8 cellular contexts compared by ENCODE assay signal in the genomic region with DNA sequence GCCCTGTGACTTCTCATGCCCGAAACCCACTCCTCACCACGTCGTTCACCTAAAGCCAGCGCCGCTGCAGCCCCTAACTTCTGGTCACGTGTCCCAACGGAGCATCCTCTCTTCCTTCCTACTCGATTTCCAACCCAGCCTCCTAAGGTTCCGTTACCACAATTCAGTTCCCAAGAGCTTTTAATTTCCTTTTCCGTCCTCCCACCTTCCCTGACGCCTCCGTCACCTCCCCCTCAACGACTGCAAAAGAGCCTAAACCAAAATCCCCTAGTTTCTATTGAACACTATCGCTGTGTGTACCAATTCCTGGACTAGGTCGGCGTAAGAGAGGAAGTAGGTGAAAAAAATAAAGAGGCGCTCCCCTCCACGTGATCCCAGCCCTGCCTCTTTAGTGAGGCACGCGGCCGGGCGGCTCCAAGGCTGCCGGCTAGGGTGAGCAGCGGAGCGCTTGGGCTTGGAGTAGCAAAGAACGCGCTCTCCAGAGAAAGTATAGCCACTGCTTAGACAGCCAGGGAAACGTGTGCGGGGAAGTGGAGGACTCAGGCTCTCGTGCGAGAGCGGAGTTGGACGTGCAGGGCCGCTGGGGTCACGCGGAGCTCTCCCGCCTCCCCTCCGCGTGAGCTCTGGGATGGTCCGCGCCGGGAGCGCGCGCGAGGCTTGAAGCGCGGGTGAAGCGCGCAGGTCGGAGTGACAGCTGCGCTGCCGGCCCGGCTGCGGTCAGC. TPM values are rescaled to one million over a fixed set of nuclear protein-coding genes. Genes with fewer than 3 reads are reported as not detected.
DNase-seq lines count a peak whose midpoint lies in the region; ATAC-seq and TF ChIP-seq lines count a peak whose summit lies in the region.

Gene CENPP (plus strand): TSS at position 685 of the 722 bp plus-strand sequence.
Gene NOL8 (minus strand): TSS at position 82 of the 722 bp plus-strand sequence. CDS start 1,189 bp downstream, outside the sequence.

- POLR2A ChIA-PET in CD4-positive, alpha-beta memory T cell (lab: Charles Lee; ENCODE audit: partially characterized antibody): interaction anchor here (0.7 to 2.9 kb wide), 13 partner anchors 8 to 1840 kb away, joined by 3 to 30 read pairs (median 5); partner anchors contain the start of genes BICD2, IARS1 and IPPK
- POLR2A ChIA-PET in activated CD4-positive, alpha-beta memory T cell treated with anti-CD3 and anti-CD28 coated beads, Interleukin-2, amount 10 ng/mL, durations not matched to agents 7 days and 5 days (lab: Charles Lee): interaction anchor here (0.6 to 3.2 kb wide), 32 partner anchors 9 to 1128 kb away, joined by 3 to 31 read pairs (median 4); partner anchors contain the start of genes FAM120AOS, IARS1, IPPK and NINJ1

- under 1% methylated on average over 25 of the region's 55 CpGs for WGBS in right lobe of liver (ENCODE audit: insufficient coverage, low coverage, low lambda C conversion rate, missing lambda C conversion rate)

- no peak for TF ChIP-seq CTCF in right lobe of liver (IDR thresholded peaks at IDR 0.05)

- no peaks in the 10 kb centered on the region for H3K9me3 ChIP-seq in CD4-positive, alpha-beta memory T cell (ENCODE audit: control insufficient read depth in 1 of 2, low read length in 2 of 2)
- H3K9me3 ChIP-seq in duodenal mucosa (ENCODE audit: control insufficient read depth in 1 of 2, low read length in 2 of 2): no peaks in the 10 kb centered on the region
- no peaks in the 10 kb centered on the region for H3K9me3 ChIP-seq in right lobe of liver

- peak within 1 kb of the TSS; percentile 78 to 91 for H3K9ac ChIP-seq in duodenal mucosa (ENCODE audit: low read depth in 1 of 2, low read length in 2 of 2)

- peak within 1 kb of the TSS; percentile 91 to 100 (median 99) for H3K27ac Mint-ChIP-seq in CD4-positive, alpha-beta memory T cell
- peak within 1 kb of the TSS; percentile 94 for H3K27ac Mint-ChIP-seq in activated CD4-positive, alpha-beta memory T cell treated with anti-CD3 and anti-CD28 coated beads, Interleukin-2, amount 10 ng/mL, durations not matched to agents 7 days and 5 days

- peaks cover 20% of the 10 kb centered on the region for H3K36me3 ChIP-seq in CD4-positive, alpha-beta memory T cell (ENCODE audit: insufficient read depth, low read length)
- H3K36me3 ChIP-seq in duodenal mucosa (ENCODE audit: control insufficient read depth in 1 of 2, insufficient read depth in 2 of 2, low read length in 2 of 2): peaks cover 6 to 16% of the 10 kb centered on the region in 2 donors
- peaks cover 0 to 24% (median 13%) of the 10 kb centered on the region in 4 donors for H3K36me3 ChIP-seq in right lobe of liver

- H3K4me1 Mint-ChIP-seq in CD4-positive, alpha-beta memory T cell: peaks cover 8 to 41% (median 30%) of the 10 kb centered on the region in 4 donors
- peaks cover 39% of the 10 kb centered on the region for H3K4me1 Mint-ChIP-seq in activated CD4-positive, alpha-beta memory T cell treated with anti-CD3 and anti-CD28 coated beads, Interleukin-2, amount 10 ng/mL, durations not matched to agents 7 days and 5 days

- peak; percentile 14 for TF ChIP-seq POLR2A in right lobe of liver (IDR thresholded peaks at IDR 0.05)

- H3K9me3 Mint-ChIP-seq in CD4-positive, alpha-beta memory T cell: no peaks in the 10 kb centered on the region
- H3K9me3 Mint-ChIP-seq in activated CD4-positive, alpha-beta memory T cell treated with anti-CD3 and anti-CD28 coated beads, Interleukin-2, amount 10 ng/mL, durations not matched to agents 7 days and 5 days: no peaks in the 10 kb centered on the region

- H3K27me3 ChIP-seq in CD4-positive, alpha-beta memory T cell (ENCODE audit: insufficient read depth, low read length): no peaks in the 10 kb centered on the region
- no peaks in the 10 kb centered on the region for H3K27me3 ChIP-seq in duodenal mucosa (ENCODE audit: control insufficient read depth in 1 of 2, insufficient read depth in 2 of 2, low read length in 2 of 2)
- no peaks in the 10 kb centered on the region for H3K27me3 ChIP-seq in right lobe of liver

- H3K4me3 Mint-ChIP-seq in CD4-positive, alpha-beta memory T cell: peak within 1 kb of the TSS; percentile 95 to 99 (median 98)
- peak within 1 kb of the TSS; percentile 98 for H3K4me3 Mint-ChIP-seq in activated CD4-positive, alpha-beta memory T cell treated with anti-CD3 and anti-CD28 coated beads, Interleukin-2, amount 10 ng/mL, durations not matched to agents 7 days and 5 days

- CTCF ChIA-PET in CD4-positive, alpha-beta memory T cell (lab: Charles Lee; ENCODE audit: partially characterized antibody): interaction anchor here (1.0 to 1.6 kb wide), 5 partner anchors 8 to 345 kb away, joined by 3 to 5 read pairs (median 4); no protein-coding TSS in a partner anchor
- CTCF ChIA-PET in activated CD4-positive, alpha-beta memory T cell treated with anti-CD3 and anti-CD28 coated beads, Interleukin-2, amount 10 ng/mL, durations not matched to agents 7 days and 5 days (lab: Charles Lee): interaction anchor here (0.7 to 3.0 kb wide), 5 partner anchors 9 to 464 kb away, joined by 3 to 16 read pairs (median 4); partner anchors contain the start of gene IPPK

- ATAC-seq in GM19452 (IDR thresholded peaks at IDR 0.05; ENCODE audit: unreplicated experiment) (peak; percentile 95), HG03575 (IDR thresholded peaks at IDR 0.05; ENCODE audit: extremely low read depth, insufficient number of reproducible peaks, low FRiP score, unreplicated experiment) (peak; percentile 53), right lobe of liver (peak; percentile 95 to 97 (median 97))

- intact Hi-C loops in CD4-positive, alpha-beta memory T cell (cut with micrococcal nuclease): loop anchor here (1.0 to 10.0 kb wide), 5 partner anchors 32 to 901 kb away; partner anchors contain the start of genes BICD2, IARS1, IPPK and NFIL3
- intact Hi-C loops in right lobe of liver (cut with DNase I): no loop called here

- H3K4me1 ChIP-seq in CD4-positive, alpha-beta memory T cell (ENCODE audit: insufficient read depth, low read length): peaks cover 26% of the 10 kb centered on the region
- peaks cover 18 to 22% of the 10 kb centered on the region in 2 donors for H3K4me1 ChIP-seq in duodenal mucosa (ENCODE audit: control insufficient read depth in 1 of 2, insufficient read depth in 2 of 2, low read length in 2 of 2)
- H3K4me1 ChIP-seq in right lobe of liver: peaks cover 0 to 20% (median 2%) of the 10 kb centered on the region in 4 donors

- peak within 1 kb of the TSS; percentile 92 for H3K27ac ChIP-seq in CD4-positive, alpha-beta memory T cell (ENCODE audit: low read depth, low read length)
- H3K27ac ChIP-seq in duodenal mucosa (ENCODE audit: low read depth, low read length) (peak within 1 kb of the TSS; percentile 94), right lobe of liver (peak within 1 kb of the TSS; percentile 95 to 98 (median 98))

- no peaks in the 10 kb centered on the region for H3K27me3 Mint-ChIP-seq in CD4-positive, alpha-beta memory T cell
- no peaks in the 10 kb centered on the region for H3K27me3 Mint-ChIP-seq in activated CD4-positive, alpha-beta memory T cell treated with anti-CD3 and anti-CD28 coated beads, Interleukin-2, amount 10 ng/mL, durations not matched to agents 7 days and 5 days

- H3K36me3 Mint-ChIP-seq in CD4-positive, alpha-beta memory T cell: peaks cover 15 to 32% of the 10 kb centered on the region in 2 donors
- peaks cover 22% of the 10 kb centered on the region for H3K36me3 Mint-ChIP-seq in activated CD4-positive, alpha-beta memory T cell treated with anti-CD3 and anti-CD28 coated beads, Interleukin-2, amount 10 ng/mL, durations not matched to agents 7 days and 5 days (ENCODE audit: low read depth)

- DNase-seq in CD4-positive, alpha-beta memory T cell: peak; percentile 89 to 91 (median 91)
- peak; percentile 92 for DNase-seq in NCI-H82 (lab: John Stamatoyannopoulos, UW)
- peak; percentile 88 for DNase-seq in activated CD4-positive, alpha-beta memory T cell treated with anti-CD3 and anti-CD28 coated beads, Interleukin-2, amount 10 ng/mL, durations not matched to agents 7 days and 5 days
- peak; percentile 88 to 90 (median 89) for DNase-seq in right lobe of liver
- DNase-seq in stimulated activated CD4-positive, alpha-beta T cell treated with anti-CD3 and anti-CD28 coated beads, Interleukin-4, amount 100 ng/mL, for 4 hours: peak; percentile 73 to 81

- peak within 1 kb of the TSS; percentile 97 to 100 for H3K4me3 ChIP-seq in CD4-positive, alpha-beta memory T cell (ENCODE audit: low read length in 2 of 2)
- H3K4me3 ChIP-seq in duodenal mucosa (ENCODE audit: low read depth in 1 of 2, low read length in 2 of 2) (peak within 1 kb of the TSS; percentile 96 to 99), right lobe of liver (peak within 1 kb of the TSS; percentile 70 to 88 (median 72))

RNA-seq across cellular contexts. Expression of gene CENPP, which starts in this region (rescaled TPM):
- total RNA-seq in CD4-positive, alpha-beta memory T cell: 1 to 10 TPM in 1 of 2 experiments, under 1 TPM in 1; 0.55 to 4.3 TPM
- polyA plus RNA-seq in CD4-positive, alpha-beta memory T cell: 1 to 10 TPM; 2.4 to 9.5 TPM
- total RNA-seq in activated CD4-positive, alpha-beta memory T cell treated with anti-CD3 and anti-CD28 coated beads, Interleukin-2, amount 10 ng/mL, durations not matched to agents 7 days and 5 days: 10 to 100 TPM; 18.8 to 22.0 TPM
- 1 to 10 TPM; 1.0 to 3.7 (median 1.5) TPM for total RNA-seq in right lobe of liver

RNA-seq across cellular contexts. Expression of gene NOL8, which starts in this region (rescaled TPM):
- 100 to 1,000 TPM in 1 of 2 experiments, 10 to 100 TPM in 1; 93.9 to 104 TPM for total RNA-seq in CD4-positive, alpha-beta memory T cell
- polyA plus RNA-seq in CD4-positive, alpha-beta memory T cell: 10 to 100 TPM; 12.3 to 38.7 TPM
- 10 to 100 TPM; 48.0 to 48.9 TPM for total RNA-seq in activated CD4-positive, alpha-beta memory T cell treated with anti-CD3 and anti-CD28 coated beads, Interleukin-2, amount 10 ng/mL, durations not matched to agents 7 days and 5 days
- total RNA-seq in right lobe of liver: 10 to 100 TPM in 5 of 6 experiments, 1 to 10 TPM in 1; 8.9 to 25.9 (median 15.9) TPM

Comparison
In these comparisons a context has a peak if more than half of its experiments do, and no peak if none do; other contexts are left out.
1. Peak in every context shown above with its lines: DNase-seq, ATAC-seq, H3K4me3 ChIP-seq and H3K27ac ChIP-seq.